In genomic region chr2:32095671-32096070, GRCh38 we compare ENCODE assay signal across 25 cellular contexts. TPM values are rescaled to one million over a fixed set of nuclear protein-coding genes. Genes with fewer than 3 reads are reported as not detected.
DNase-seq lines count a peak whose midpoint lies in the region; ATAC-seq, FAIRE-seq and TF ChIP-seq lines count a peak whose summit lies in the region.
"Had no signal": no experiment of that assay in that cellular context is flagged by ENCODE, and none has a peak within 500 bp of the region (broad histone marks: within the 10 kb centered on the region; RNA-seq: fewer than 3 reads in every experiment).

No MANE protein-coding gene starts in this region.

- H3K36me3 ChIP-seq in HepG2 (replicated peaks in 1 of 2; ENCODE audit: control insufficient read depth in 1 of 2, insufficient read depth in 2 of 2, low read length in 2 of 2), result peaks cover 1 to 3% of the 10 kb centered on the region in 2 experiments; a peak in 1 of 5 replicates
- H3K36me3 ChIP-seq in right lobe of liver, result peaks cover 0 to 9% (median 0%) of the 10 kb centered on the region in 4 donors
- no peaks in the 10 kb centered on the region for H3K36me3 ChIP-seq in bronchial epithelial cell (ENCODE audit: control insufficient read depth, insufficient read depth, low read length)
- H3K36me3 ChIP-seq in ovary, result no peaks in the 10 kb centered on the region
- H3K36me3 ChIP-seq: SJSA1 had no signal

- H3K9me3 ChIP-seq in HepG2 (ENCODE audit: low read length) (no peaks in the 10 kb centered on the region), right lobe of liver (no peaks in the 10 kb centered on the region), ovary (no peaks in the 10 kb centered on the region)
- H3K9me3 ChIP-seq: SJSA1 had no signal

- TF ChIP-seq POLR2A in HepG2 (IDR thresholded peaks at IDR 0.05; ENCODE audit: insufficient read depth in 1 of 2, low read depth in 2 of 2, low read length in 2 of 2) (no peak), right lobe of liver (IDR thresholded peaks at IDR 0.05) (no peak), ovary (IDR thresholded peaks at IDR 0.05) (no peak)

- peaks cover 0 to 9% (median 4%) of the 10 kb centered on the region in 4 donors for H3K4me1 Mint-ChIP-seq in naive thymus-derived CD8-positive, alpha-beta T cell

- H3K4me2 ChIP-seq in HepG2 (ENCODE audit: low read depth, low read length), result no peak overlapping the region

- in situ Hi-C loops in HepG2 (cut with HindIII; ENCODE audit: extremely low pct_ligation_motif_present, low pct_unique_long_range_greater_than_20kb), result no loop called here

- H3K27ac ChIP-seq in HepG2 (ENCODE audit: extremely low read length, insufficient read depth, low read length) (no peak overlapping the region), right lobe of liver (no peak overlapping the region), ovary (no peak overlapping the region)
- H3K27ac ChIP-seq: SJSA1 had no signal

- no peaks in the 10 kb centered on the region for H3K4me1 ChIP-seq in HepG2 (ENCODE audit: insufficient read depth, low read length)
- no peaks in the 10 kb centered on the region for H3K4me1 ChIP-seq in right lobe of liver
- no peaks in the 10 kb centered on the region for H3K4me1 ChIP-seq in ovary (ENCODE audit: insufficient read depth)
- H3K4me1 ChIP-seq: SJSA1 had no signal

- H3K9me3 Mint-ChIP-seq in naive thymus-derived CD8-positive, alpha-beta T cell, result no peaks in the 10 kb centered on the region

- H3K9ac ChIP-seq in HepG2 (ENCODE audit: insufficient read depth, low read depth, low read length), result no peak overlapping the region

- ATAC-seq in HepG2 (no peak), right lobe of liver (no peak)
- no peak for ATAC-seq in naive thymus-derived CD8-positive, alpha-beta T cell
- ATAC-seq: PC-3 had no signal

- H3K4me3 ChIP-seq in HepG2 (replicated peaks in 1 of 3; ENCODE audit: insufficient read depth in 1 of 3, low read depth in 2 of 3, low read length in 3 of 3) (no peak overlapping the region), right lobe of liver (no peak overlapping the region), bronchial epithelial cell (ENCODE audit: low read depth, low read length) (no peak overlapping the region), ovary (no peak overlapping the region)
- H3K4me3 ChIP-seq: SJSA1 had no signal

- no peaks in the 10 kb centered on the region for H3K27me3 Mint-ChIP-seq in naive thymus-derived CD8-positive, alpha-beta T cell

- BruUV-seq in HepG2 (replicated peaks; lab: Mats Ljungman, UMichigan), result no TSS peak

- no peaks in the 10 kb centered on the region for H3K79me2 ChIP-seq in HepG2 (ENCODE audit: insufficient read depth, low read length)

- no peak overlapping the region for H2AFZ ChIP-seq in HepG2 (ENCODE audit: low read length)

- intact Hi-C loops in HepG2 (cut with micrococcal nuclease; ENCODE audit: unreplicated experiment), result no loop called here
- intact Hi-C loops in right lobe of liver (cut with DNase I), result no loop called here
- intact Hi-C loops in ovary (cut with DNase I), result no loop called here

- CTCF ChIA-PET in HepG2 (lab: Yijun Ruan, JAX; ENCODE audit: low intra/inter-chr PET ratio, low total read pairs), result no interaction called here

- 96% methylated on average over 3 of the region's 3 CpGs for WGBS in HepG2 (ENCODE audit: low lambda C conversion rate)
- WGBS in right lobe of liver (ENCODE audit: insufficient coverage, low coverage, low lambda C conversion rate, missing lambda C conversion rate), result 100% methylated on average over 2 of the region's 3 CpGs
- 96 to 99% (median 98%) methylated on average over 3 of the region's 3 CpGs for WGBS in ovary, 3 donors

- no peak overlapping the region for H3K4me3 Mint-ChIP-seq in naive thymus-derived CD8-positive, alpha-beta T cell

- peak overlapping the region in 7 of 10 donors; percentile 9 to 80 (median 31) for H3K27ac Mint-ChIP-seq in naive thymus-derived CD8-positive, alpha-beta T cell

- H4K20me1 ChIP-seq in HepG2 (ENCODE audit: insufficient read depth, low read length), result no peaks in the 10 kb centered on the region

- POLR2A ChIA-PET in HepG2 (lab: Yijun Ruan, JAX), result no interaction called here
- POLR2A ChIA-PET in naive thymus-derived CD8-positive, alpha-beta T cell (lab: Charles Lee), result no interaction called here

- H3K27me3 ChIP-seq in HepG2 (ENCODE audit: control insufficient read depth in 1 of 2, insufficient read depth in 2 of 2, low read length in 2 of 2), result no peaks in the 10 kb centered on the region
- H3K27me3 ChIP-seq in right lobe of liver, result no peaks in the 10 kb centered on the region
- H3K27me3 ChIP-seq in bronchial epithelial cell (ENCODE audit: control insufficient read depth, insufficient read depth, low read length), result no peaks in the 10 kb centered on the region
- no peaks in the 10 kb centered on the region for H3K27me3 ChIP-seq in ovary
- H3K27me3 ChIP-seq: SJSA1 had no signal

- FAIRE-seq in HepG2 (lab: Jason Lieb, UNC) (no peak), bronchial epithelial cell (lab: Jason Lieb, UNC) (no peak)
- FAIRE-seq: A204.1, D721Med had no signal

- TF ChIP-seq EP300 in HepG2 (IDR thresholded peaks at IDR 0.05; ENCODE audit: low read depth in 2 of 2, low read length in 2 of 2), result no peak
- no peak for TF ChIP-seq EP300 in HepG2 (CRISPR knock-in tag; IDR thresholded peaks at IDR 0.05; ENCODE audit: borderline replicate concordance)
- no peak for TF ChIP-seq EP300 in ovary (IDR thresholded peaks at IDR 0.05)

- TF ChIP-seq RAD21 in HepG2 (CRISPR knock-in tag; IDR thresholded peaks at IDR 0.05), result no peak

- DNase-seq in HepG2 (ENCODE audit: low spot score), result no peak
- DNase-seq in right lobe of liver, result no peak
- peak; percentile 21 for DNase-seq in HPDE6-E6E7 (ENCODE audit: extremely low spot score)
- DNase-seq in bronchial epithelial cell (ENCODE audit: low read depth), result peak; percentile 71
- no peak for DNase-seq in naive thymus-derived CD8-positive, alpha-beta T cell
- DNase-seq in hepatic stellate cell (ENCODE audit: low spot score), result no peak
- DNase-seq in H4 (ENCODE audit: low spot score), result no peak
- DNase-seq in ovary, result no peak
- DNase-seq: AML-193, C1 segment of cervical spinal cord, GOT3, HCEC 1CT, Kasumi-1, NCI-H1092 treated with DMSO at 0.1 percent for 48 hours, NCI-H1436, NCI-H187, NCI-H2107, NCI-H446, NCI-H524 treated with DMSO at 0.1 percent for 48 hours, NCI-H774, PC-3, Right ventricle myocardium superior had no signal

- TF ChIP-seq CTCF in HepG2 (CRISPR knock-in tag; IDR thresholded peaks at IDR 0.05), result no peak
- no peak for TF ChIP-seq CTCF in right lobe of liver (IDR thresholded peaks at IDR 0.05)
- TF ChIP-seq CTCF in bronchial epithelial cell (IDR thresholded peaks at IDR 0.05; ENCODE audit: insufficient read depth, low read length, severe bottlenecking), result no peak
- TF ChIP-seq CTCF in ovary (IDR thresholded peaks at IDR 0.05), result no peak

- peaks cover 4 to 38% (median 18%) of the 10 kb centered on the region in 3 donors for H3K36me3 Mint-ChIP-seq in naive thymus-derived CD8-positive, alpha-beta T cell

RNA-seq across cellular contexts. Expression of gene SPAST, which starts 32.3 kb away (rescaled TPM):
- total RNA-seq in HepG2 (2016; rRNA removed; fragmentation: Illumina TruSeq; extraction: Trizol) (40.4 and 41.5 TPM in 2 replicates), right lobe of liver (10 to 100 TPM in 1 of 6 experiments, 1 to 10 TPM in 5; 7.7 to 11.5 (median 9.1) TPM), bronchial epithelial cell (22.7 and 25.5 TPM in 2 replicates), ovary (10 to 100 TPM; 15.8 to 21.6 (median 18.4) TPM)
- 23.2 and 26.1 TPM in 2 replicates for total RNA-seq in HepG2 (2016; cell fraction: cytosol; rRNA removed; fragmentation: Illumina TruSeq; extraction: Trizol; ENCODE audit: low read depth)
- 37.5 and 39.9 TPM in 2 replicates for total RNA-seq in HepG2 (2016; cell fraction: insoluble cytoplasmic fraction; rRNA removed; fragmentation: Illumina TruSeq; extraction: Trizol)
- 33.7 and 34.4 TPM in 2 replicates for total RNA-seq in HepG2 (2016; cell fraction: membrane; rRNA removed; fragmentation: Illumina TruSeq; extraction: Trizol)
- total RNA-seq in HepG2 (2016; cell fraction: nucleus; rRNA removed; fragmentation: Illumina TruSeq; extraction: Trizol), result 24.5 and 29.2 TPM in 2 replicates
- polyA plus RNA-seq in HepG2 (2011; rRNA removed) (8.1 and 11.5 TPM in 2 replicates), ovary (10 to 100 TPM in 1 of 2 donors, 1 to 10 TPM in 1; 6.5 to 10.5 TPM)
- polyA plus RNA-seq in HepG2 (2011; cell fraction: cytosol; rRNA removed), result 4.7 and 7.3 TPM in 2 replicates
- polyA plus RNA-seq in HepG2 (2011; cell fraction: nucleus; rRNA removed), result 3.2 and 3.8 TPM in 2 replicates
- polyA plus RNA-seq in HepG2 (2012), result 11.4 and 14.0 TPM in 2 replicates
- polyA plus RNA-seq in HepG2 (2016; cell fraction: cytosol; fragmentation: Illumina TruSeq; extraction: Trizol; ENCODE audit: low read depth), result 2.0 and 2.8 TPM in 2 replicates
- 20.2 and 21.0 TPM in 2 replicates for polyA plus RNA-seq in HepG2 (2016; cell fraction: insoluble cytoplasmic fraction; fragmentation: Illumina TruSeq; extraction: Trizol; ENCODE audit: low read depth)
- 8.6 and 9.2 TPM in 2 replicates for polyA plus RNA-seq in HepG2 (2016; cell fraction: membrane; fragmentation: Illumina TruSeq; extraction: Trizol; ENCODE audit: low read depth)
- polyA plus RNA-seq in HepG2 (2016; cell fraction: nucleus; fragmentation: Illumina TruSeq; extraction: Trizol; ENCODE audit: insufficient read depth, low read depth), result 18.4 and 19.9 TPM in 2 replicates
- polyA minus RNA-seq in HepG2 (2011; rRNA and poly(A)+ RNA removed; ENCODE audit: low replicate concordance), result 5.2 and 7.0 TPM in 2 replicates
- 22.6 and 33.6 TPM in 2 replicates for polyA minus RNA-seq in HepG2 (2011; cell fraction: cytosol; rRNA and poly(A)+ RNA removed)
- polyA minus RNA-seq in HepG2 (2011; cell fraction: nucleus; rRNA and poly(A)+ RNA removed), result 16.0 and 20.1 TPM in 2 replicates
- 10 to 100 TPM; 24.8 to 24.9 TPM for total RNA-seq in naive thymus-derived CD8-positive, alpha-beta T cell
- 1 to 10 TPM; 6.8 to 9.7 (median 9.0) TPM for polyA plus RNA-seq in naive thymus-derived CD8-positive, alpha-beta T cell
- total RNA-seq in H4 (2014; rRNA removed; shearing (Covaris generic)), result 5.3 and 9.4 TPM in 2 replicates

RNA-seq across cellular contexts. Expression of gene DPY30, which starts 56.1 kb away (rescaled TPM):
- total RNA-seq in HepG2 (2016; rRNA removed; fragmentation: Illumina TruSeq; extraction: Trizol) (118 and 165 TPM in 2 replicates), right lobe of liver (10 to 100 TPM; 23.8 to 42.7 (median 34.7) TPM), bronchial epithelial cell (60.3 and 75.7 TPM in 2 replicates), ovary (10 to 100 TPM; 37.7 to 81.3 (median 52.3) TPM)
- 40.1 and 50.6 TPM in 2 replicates for total RNA-seq in HepG2 (2016; cell fraction: cytosol; rRNA removed; fragmentation: Illumina TruSeq; extraction: Trizol; ENCODE audit: low read depth)
- 124 and 177 TPM in 2 replicates for total RNA-seq in HepG2 (2016; cell fraction: insoluble cytoplasmic fraction; rRNA removed; fragmentation: Illumina TruSeq; extraction: Trizol)
- total RNA-seq in HepG2 (2016; cell fraction: membrane; rRNA removed; fragmentation: Illumina TruSeq; extraction: Trizol), result 59.4 and 69.6 TPM in 2 replicates
- 49.2 and 53.2 TPM in 2 replicates for total RNA-seq in HepG2 (2016; cell fraction: nucleus; rRNA removed; fragmentation: Illumina TruSeq; extraction: Trizol)
- polyA plus RNA-seq in HepG2 (2011; rRNA removed) (78.9 and 98.1 TPM in 2 replicates), ovary (10 to 100 TPM; 73.8 to 83.2 TPM)
- polyA plus RNA-seq in HepG2 (2011; cell fraction: cytosol; rRNA removed), result 74.9 and 105 TPM in 2 replicates
- polyA plus RNA-seq in HepG2 (2011; cell fraction: nucleus; rRNA removed), result 24.3 and 28.3 TPM in 2 replicates
- polyA plus RNA-seq in HepG2 (2012), result 123 and 125 TPM in 2 replicates
- polyA plus RNA-seq in HepG2 (2016; cell fraction: cytosol; fragmentation: Illumina TruSeq; extraction: Trizol; ENCODE audit: low read depth), result 42.4 and 55.4 TPM in 2 replicates
- polyA plus RNA-seq in HepG2 (2016; cell fraction: insoluble cytoplasmic fraction; fragmentation: Illumina TruSeq; extraction: Trizol; ENCODE audit: low read depth), result 196 and 205 TPM in 2 replicates
- polyA plus RNA-seq in HepG2 (2016; cell fraction: membrane; fragmentation: Illumina TruSeq; extraction: Trizol; ENCODE audit: low read depth), result 59.7 and 72.0 TPM in 2 replicates
- polyA plus RNA-seq in HepG2 (2016; cell fraction: nucleus; fragmentation: Illumina TruSeq; extraction: Trizol; ENCODE audit: insufficient read depth, low read depth), result 83.1 and 84.8 TPM in 2 replicates
- 9.6 and 24.6 TPM in 2 replicates for polyA minus RNA-seq in HepG2 (2011; rRNA and poly(A)+ RNA removed; ENCODE audit: low replicate concordance)
- 31.1 and 32.5 TPM in 2 replicates for polyA minus RNA-seq in HepG2 (2011; cell fraction: cytosol; rRNA and poly(A)+ RNA removed)
- 18.8 and 27.2 TPM in 2 replicates for polyA minus RNA-seq in HepG2 (2011; cell fraction: nucleus; rRNA and poly(A)+ RNA removed)
- 10 to 100 TPM; 46.7 to 47.3 TPM for total RNA-seq in naive thymus-derived CD8-positive, alpha-beta T cell
- polyA plus RNA-seq in naive thymus-derived CD8-positive, alpha-beta T cell, result 100 to 1,000 TPM; 151 to 179 (median 159) TPM
- 72.2 and 86.0 TPM in 2 replicates for total RNA-seq in H4 (2014; rRNA removed; shearing (Covaris generic))

Comparison
In these comparisons a context has a peak if more than half of its experiments do, and no peak if none do; other contexts are left out.
1. DNase-seq: peak in HPDE6-E6E7 (single experiment) and bronchial epithelial cell (single experiment); none in HepG2 (single experiment), right lobe of liver (0 of 3), naive thymus-derived CD8-positive, alpha-beta T cell (0 of 10), hepatic stellate cell (single experiment), H4 (single experiment) and ovary (0 of 5).